Comparison of ENCODE assay signal across 6 cellular contexts in genomic region chr5:43895876-43896275, GRCh38.
"Had no signal": no experiment of that assay in that cellular context is flagged by ENCODE, and none has a peak within 500 bp of the region (broad histone marks: within the 10 kb centered on the region; RNA-seq: fewer than 3 reads in every experiment).

No MANE protein-coding gene starts in this region.

- H3K4me2 ChIP-seq: GM23338 had no signal

- H3K9me3 Mint-ChIP-seq: GM23338, H9 had no signal

- H2AFZ ChIP-seq: GM23338 had no signal

- H3K4me1 Mint-ChIP-seq: GM23338, H9 had no signal

- ATAC-seq: GM23338, K562 had no signal

- DNase-seq: H9, HCEC 1CT, IMR-90, KG1 had no signal

- H3K4me3 ChIP-seq: GM23338, K562 had no signal

- H3K4me3 Mint-ChIP-seq: GM23338, H9 had no signal

- H3K27ac Mint-ChIP-seq: GM23338, H9 had no signal
